Comparison of ENCODE assay signal across 32 cellular contexts in the genomic region with DNA sequence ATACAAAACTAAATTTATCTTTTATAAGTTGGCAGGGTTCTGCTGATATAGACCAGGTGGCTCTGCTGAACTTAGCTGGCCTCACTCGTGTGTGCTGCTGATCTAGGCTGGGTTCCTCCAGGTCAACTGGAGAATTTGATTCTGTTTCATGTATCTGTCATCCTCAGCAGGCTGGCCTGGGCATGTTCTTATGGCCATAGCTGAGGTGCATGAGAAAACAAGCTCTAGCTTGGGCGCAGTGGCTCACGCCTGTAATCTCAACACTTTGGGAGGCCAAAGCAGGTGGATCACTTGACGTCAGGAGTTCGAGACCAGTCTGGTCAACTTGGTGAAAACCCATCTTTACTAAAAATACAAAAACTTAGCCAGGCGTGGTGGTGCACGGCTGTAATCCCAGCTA. TPM values are rescaled to one million over a fixed set of nuclear protein-coding genes. Genes with fewer than 3 reads are reported as not detected.
"Had no signal": no experiment of that assay in that cellular context is flagged by ENCODE, and none has a peak within 500 bp of the region (broad histone marks: within the 10 kb centered on the region; RNA-seq: fewer than 3 reads in every experiment).

No MANE protein-coding gene starts in this region.

- H3K9ac ChIP-seq: parathyroid adenoma had no signal

- ATAC-seq: activated CD4-positive, alpha-beta T cell treated with anti-CD3 and anti-CD28 coated beads for 36 hours; activated naive CD4-positive, alpha-beta T cell treated with anti-CD3 and anti-CD28 coated beads, Interleukin-2, amount 50 U/mL, for 72 hours; activated T-helper 17 cell treated with anti-CD3 and anti-CD28 coated beads, Interleukin-2, amount 50 U/mL, for 72 hours; gastrocnemius medialis; left lobe of liver; natural killer cell treated with Interleukin-12 subunit alpha and Interleukin-12 subunit beta and Interleukin-15 and Interleukin-18, amount 100 ng/mL, for 72 hours; right lobe of liver; stimulated activated effector memory CD8-positive, alpha-beta T cell treated with anti-CD3 and anti-CD28 coated beads, Interleukin-12 subunit alpha, Interleukin-12 subunit beta, amount 100 ng/mL, for 72 hours; stimulated activated naive CD8-positive, alpha-beta T cell treated with anti-CD3 and anti-CD28 coated beads, Interleukin-15, amount 100 ng/mL, for 72 hours had no signal

- DNase-seq: activated B cell treated with CpG ODN at 0.5 μM for 24 hours; activated CD4-positive, alpha-beta T cell treated with anti-CD3 and anti-CD28 coated beads for 36 hours; activated CD4-positive, alpha-beta T cell treated with anti-CD3 and anti-CD28 coated beads, Interleukin-2, amount 50 U/mL, for 4 hours; activated CD8-positive, alpha-beta memory T cell treated with anti-CD3 and anti-CD28 coated beads for 24 hours; activated CD8-positive, alpha-beta memory T cell treated with anti-CD3 and anti-CD28 coated beads, Interleukin-2, amount 50 U/mL, for 4 hours; activated T-cell treated with anti-CD3 and anti-CD28 coated beads, Interleukin-2, amount 50 U/mL, for 24 hours; brain microvascular endothelial cell; dorsolateral prefrontal cortex; gastrocnemius medialis; hippocampal formation; kidney; midbrain; right lobe of liver; small intestine; stimulated activated CD4-positive, alpha-beta T cell treated with anti-CD3 and anti-CD28 coated beads, Interleukin-2, amount 100 ng/mL, for 24 hours; stimulated activated naive CD8-positive, alpha-beta T cell treated with anti-CD3 and anti-CD28 coated beads, Interleukin-15, amount 100 ng/mL, for 72 hours; T1000; uterus had no signal

- H3K27me3 ChIP-seq: ascending aorta, brain microvascular endothelial cell, dorsolateral prefrontal cortex, gastrocnemius medialis, neutrophil, right lobe of liver, suprapubic skin, tibial nerve, uterus had no signal

- FAIRE-seq: colon, kidney, small intestine had no signal

- H3K36me3 ChIP-seq: ascending aorta, brain microvascular endothelial cell, gastrocnemius medialis, neutrophil, right lobe of liver, suprapubic skin, tibial nerve, uterus had no signal

- H3K9me3 ChIP-seq: ascending aorta, gastrocnemius medialis, neutrophil, right lobe of liver, suprapubic skin, tibial nerve, uterus had no signal

- H3K27ac ChIP-seq: ascending aorta, brain microvascular endothelial cell, dorsolateral prefrontal cortex, gastrocnemius medialis, neutrophil, parathyroid adenoma, right lobe of liver, suprapubic skin, tibial nerve, uterus had no signal

- H3K4me3 ChIP-seq: ascending aorta, dorsolateral prefrontal cortex, gastrocnemius medialis, right lobe of liver, suprapubic skin, tibial nerve, uterus had no signal

- H3K4me1 ChIP-seq: ascending aorta, gastrocnemius medialis, parathyroid adenoma, right lobe of liver, suprapubic skin, tibial nerve, uterus had no signal

RNA-seq across cellular contexts. Expression of gene BCL2L14, which starts 24.3 kb away (rescaled TPM):
- total RNA-seq: activated B cell treated with CpG ODN at 0.5 μM for 24 hours, ascending aorta, epithelial cell of proximal tubule, gastrocnemius medialis, left lobe of liver, lung microvascular endothelial cell, pulmonary artery endothelial cell, suprapubic skin, tibial nerve, uterus had no signal
